ENCODE assay signal across 28 cellular contexts in genomic region chr19:28045621-28046020, GRCh38.
"Had no signal": no experiment of that assay in that cellular context is flagged by ENCODE, and none has a peak within 500 bp of the region (broad histone marks: within the 10 kb centered on the region; RNA-seq: fewer than 3 reads in every experiment).

No MANE protein-coding gene starts in this region.

- H3K27me3 Mint-ChIP-seq: stimulated activated memory B cell treated with anti-CD40 and anti-IgM and Interleukin-4, amounts not matched to agents 10 μg/mL and 1 μg/mL and 100 μg/mL, for 72 hours; stimulated activated naive B cell treated with anti-CD40 and anti-IgM and Interleukin-4, amounts not matched to agents 10 μg/mL and 1 μg/mL and 100 μg/mL, for 72 hours; stimulated activated naive CD8-positive, alpha-beta T cell treated with anti-CD3 and anti-CD28 coated beads, Interleukin-15, amount 100 ng/mL, for 72 hours; stimulated activated naive CD8-positive, alpha-beta T cell treated with anti-CD3 and anti-CD28 coated beads, Interleukin-15, Interleukin-2, amounts not matched to agents 100 ng/mL and 50 ng/mL, for 24 hours; type B pancreatic cell had no signal

- DNase-seq: stimulated activated CD4-positive, alpha-beta T cell treated with anti-CD3 and anti-CD28 coated beads, Interleukin-2, amount 100 ng/mL, for 48 hours; stimulated activated CD4-positive, alpha-beta T cell treated with anti-CD3 and anti-CD28 coated beads, Interleukin-4, amount 100 ng/mL, for 1 hour; stimulated activated CD4-positive, alpha-beta T cell treated with anti-CD3 and anti-CD28 coated beads, Interleukin-4, amount 100 ng/mL, for 24 hours; stimulated activated CD4-positive, alpha-beta T cell treated with anti-CD3 and anti-CD28 coated beads, Interleukin-4, amount 100 ng/mL, for 4 hours; stimulated activated CD8-positive, alpha-beta memory T cell treated with anti-CD3 and anti-CD28 coated beads, Interleukin-4, amount 100 ng/mL, for 48 hours; stimulated activated naive B cell treated with anti-CD40 and anti-IgM and Interleukin-4, amounts not matched to agents 10 μg/mL and 1 μg/mL and 100 μg/mL, for 72 hours; stimulated activated naive CD4-positive, alpha-beta T cell; stimulated activated naive CD4-positive, alpha-beta T cell treated with Interleukin-2 at 50 U/mL for 16 hours; stimulated activated naive CD8-positive, alpha-beta T cell treated with anti-CD3 and anti-CD28 coated beads, Interleukin-15, amount 100 ng/mL, for 72 hours; stimulated activated naive CD8-positive, alpha-beta T cell treated with anti-CD3 and anti-CD28 coated beads, Interleukin-15, Interleukin-2, amounts not matched to agents 100 U/mL and 50 U/mL, for 24 hours; stomach; substantia nigra; testis; thyroid gland; tibial artery; transverse colon; trophoblast cell; upper lobe of left lung; upper lobe of right lung; uterus had no signal

- H3K4me1 ChIP-seq: stomach, suprapubic skin, testis, thyroid gland, tibial artery, tibial nerve, transverse colon, upper lobe of left lung, upper lobe of right lung, uterus, vagina had no signal

- H3K36me3 Mint-ChIP-seq: stimulated activated effector memory CD8-positive, alpha-beta T cell treated with anti-CD3 and anti-CD28 coated beads, Interleukin-12 subunit alpha, Interleukin-12 subunit beta, amount 100 ng/mL, for 72 hours; stimulated activated memory B cell treated with anti-CD40 and anti-IgM and Interleukin-4, amounts not matched to agents 10 μg/mL and 1 μg/mL and 100 μg/mL, for 72 hours; stimulated activated naive B cell treated with anti-CD40 and anti-IgM and Interleukin-4, amounts not matched to agents 10 μg/mL and 1 μg/mL and 100 μg/mL, for 72 hours; type B pancreatic cell had no signal

- ATAC-seq: stimulated activated effector memory CD8-positive, alpha-beta T cell treated with anti-CD3 and anti-CD28 coated beads, Interleukin-12 subunit alpha, Interleukin-12 subunit beta, amount 100 ng/mL, for 72 hours; stimulated activated memory B cell treated with anti-CD40 and anti-IgM and Interleukin-4, amounts not matched to agents 10 μg/mL and 1 μg/mL and 100 μg/mL, for 72 hours; stimulated activated naive B cell treated with anti-CD40 and anti-IgM and Interleukin-4, amounts not matched to agents 10 μg/mL and 1 μg/mL and 100 μg/mL, for 72 hours; stimulated activated naive CD8-positive, alpha-beta T cell treated with anti-CD3 and anti-CD28 coated beads, Interleukin-15, amount 100 ng/mL, for 72 hours; upper lobe of right lung had no signal

- H3K9me3 Mint-ChIP-seq: stimulated activated effector memory CD8-positive, alpha-beta T cell treated with anti-CD3 and anti-CD28 coated beads, Interleukin-12 subunit alpha, Interleukin-12 subunit beta, amount 100 ng/mL, for 72 hours; stimulated activated naive CD8-positive, alpha-beta T cell treated with anti-CD3 and anti-CD28 coated beads, Interleukin-15, amount 100 ng/mL, for 72 hours; stimulated activated naive CD8-positive, alpha-beta T cell treated with anti-CD3 and anti-CD28 coated beads, Interleukin-15, Interleukin-2, amounts not matched to agents 100 ng/mL and 50 ng/mL, for 24 hours; type B pancreatic cell had no signal

- H3K4me1 Mint-ChIP-seq: stimulated activated effector memory CD8-positive, alpha-beta T cell treated with anti-CD3 and anti-CD28 coated beads, Interleukin-12 subunit alpha, Interleukin-12 subunit beta, amount 100 ng/mL, for 72 hours; stimulated activated memory B cell treated with anti-CD40 and anti-IgM and Interleukin-4, amounts not matched to agents 10 μg/mL and 1 μg/mL and 100 μg/mL, for 72 hours; stimulated activated naive B cell treated with anti-CD40 and anti-IgM and Interleukin-4, amounts not matched to agents 10 μg/mL and 1 μg/mL and 100 μg/mL, for 72 hours; stimulated activated naive CD8-positive, alpha-beta T cell treated with anti-CD3 and anti-CD28 coated beads, Interleukin-15, amount 100 ng/mL, for 72 hours had no signal

- H3K4me3 ChIP-seq: stomach, suprapubic skin, testis, thoracic aorta, thyroid gland, tibial artery, tibial nerve, transverse colon, upper lobe of left lung, upper lobe of right lung, uterus, vagina had no signal

- H3K36me3 ChIP-seq: stomach, suprapubic skin, thoracic aorta, thyroid gland, tibial artery, tibial nerve, transverse colon, upper lobe of left lung, upper lobe of right lung, uterus, vagina had no signal

- H3K27me3 ChIP-seq: stomach, suprapubic skin, testis, thyroid gland, tibial artery, tibial nerve, transverse colon, upper lobe of left lung, upper lobe of right lung, uterus, vagina had no signal

- H3K27ac Mint-ChIP-seq: stimulated activated effector memory CD8-positive, alpha-beta T cell treated with anti-CD3 and anti-CD28 coated beads, Interleukin-12 subunit alpha, Interleukin-12 subunit beta, amount 100 ng/mL, for 72 hours; stimulated activated memory B cell treated with anti-CD40 and anti-IgM and Interleukin-4, amounts not matched to agents 10 μg/mL and 1 μg/mL and 100 μg/mL, for 72 hours; stimulated activated naive B cell treated with anti-CD40 and anti-IgM and Interleukin-4, amounts not matched to agents 10 μg/mL and 1 μg/mL and 100 μg/mL, for 72 hours; stimulated activated naive CD8-positive, alpha-beta T cell treated with anti-CD3 and anti-CD28 coated beads, Interleukin-15, amount 100 ng/mL, for 72 hours; stimulated activated naive CD8-positive, alpha-beta T cell treated with anti-CD3 and anti-CD28 coated beads, Interleukin-15, Interleukin-2, amounts not matched to agents 100 ng/mL and 50 ng/mL, for 24 hours; type B pancreatic cell had no signal

- H3K9me3 ChIP-seq: suprapubic skin, testis, thoracic aorta, thyroid gland, transverse colon, upper lobe of right lung, uterus, vagina had no signal

- H3K4me3 Mint-ChIP-seq: stimulated activated effector memory CD8-positive, alpha-beta T cell treated with anti-CD3 and anti-CD28 coated beads, Interleukin-12 subunit alpha, Interleukin-12 subunit beta, amount 100 ng/mL, for 72 hours; stimulated activated memory B cell treated with anti-CD40 and anti-IgM and Interleukin-4, amounts not matched to agents 10 μg/mL and 1 μg/mL and 100 μg/mL, for 72 hours; stimulated activated naive B cell treated with anti-CD40 and anti-IgM and Interleukin-4, amounts not matched to agents 10 μg/mL and 1 μg/mL and 100 μg/mL, for 72 hours; stimulated activated naive CD8-positive, alpha-beta T cell treated with anti-CD3 and anti-CD28 coated beads, Interleukin-15, amount 100 ng/mL, for 72 hours; stimulated activated naive CD8-positive, alpha-beta T cell treated with anti-CD3 and anti-CD28 coated beads, Interleukin-15, Interleukin-2, amounts not matched to agents 100 ng/mL and 50 ng/mL, for 24 hours; type B pancreatic cell had no signal

- H3K27ac ChIP-seq: stomach, suprapubic skin, testis, thoracic aorta, thyroid gland, tibial artery, tibial nerve, transverse colon, upper lobe of left lung, upper lobe of right lung, uterus, vagina had no signal
